8 cellular contexts compared by ENCODE assay signal in genomic region chr2:96977631-96978195, GRCh38. TPM values are rescaled to one million over a fixed set of nuclear protein-coding genes. Genes with fewer than 3 reads are reported as not detected.
A peak's percentile ranks its signal among the peaks of the same experiment; 100 is the strongest.
DNase-seq lines count a peak whose midpoint lies in the region; ATAC-seq, FAIRE-seq and TF ChIP-seq lines count a peak whose summit lies in the region.

No MANE protein-coding gene starts in this region.

- H3K14ac ChIP-seq in H9 (ENCODE audit: insufficient read depth, low read length), result no peak overlapping the region

- no peaks in the 10 kb centered on the region for H4K20me1 ChIP-seq in H9 (ENCODE audit: control insufficient read depth, insufficient read depth, insufficient read length)

- H3K4me3 Mint-ChIP-seq in H9, result no peak overlapping the region
- no peak overlapping the region for H3K4me3 Mint-ChIP-seq in glutamatergic neuron (ENCODE audit: unreplicated experiment)

- no peak for FAIRE-seq in GM12892 (lab: Jason Lieb, UNC)

- TF ChIP-seq POLR2A in GM12892 (IDR thresholded peaks at IDR 0.05; ENCODE audit: low read depth, low read length), result no peak

- no peaks in the 10 kb centered on the region for H3K27me3 ChIP-seq in H9 (ENCODE audit: insufficient read depth, low read length)

- H3K36me3 Mint-ChIP-seq in H9 (ENCODE audit: insufficient read depth in 1 of 3, low read depth in 3 of 3), result no peaks in the 10 kb centered on the region
- no peaks in the 10 kb centered on the region for H3K36me3 Mint-ChIP-seq in glutamatergic neuron (ENCODE audit: unreplicated experiment)

- no peak overlapping the region for H2BK12ac ChIP-seq in H9 (ENCODE audit: insufficient read length, low read depth, low read length)

- H3K27ac ChIP-seq in H9 (ENCODE audit: insufficient read length, low read depth, low read length), result no peak overlapping the region

- no peak overlapping the region for H3T11ph ChIP-seq in H9 (ENCODE audit: low read length)

- H3K9me3 Mint-ChIP-seq in H9 (no peaks in the 10 kb centered on the region), glutamatergic neuron (ENCODE audit: unreplicated experiment) (peaks cover 1% of the 10 kb centered on the region)

- H3K23me2 ChIP-seq in H9 (ENCODE audit: insufficient read length, low read depth, low read length, poor library complexity, severe bottlenecking), result no peaks in the 10 kb centered on the region

- H3K4me3 ChIP-seq in HFF-Myc (replicated peaks; ENCODE audit: low read depth, low read length), result no peak overlapping the region

- H3K27me3 Mint-ChIP-seq in H9 (ENCODE audit: low read depth) (no peaks in the 10 kb centered on the region; the same call in 1 of the 2 replicates), glutamatergic neuron (ENCODE audit: unreplicated experiment) (no peaks in the 10 kb centered on the region)

- no peaks in the 10 kb centered on the region for H3K9me3 ChIP-seq in H9 (ENCODE audit: control insufficient read depth, low read depth, low read length)

- no peak overlapping the region for H3K23ac ChIP-seq in H9 (ENCODE audit: insufficient read length, low read depth, low read length)

- H3K4me1 ChIP-seq in H9 (ENCODE audit: insufficient read depth, low read length), result no peaks in the 10 kb centered on the region

- H4K5ac ChIP-seq in H9 (ENCODE audit: insufficient read length, low read depth, low read length), result no peak overlapping the region

- peak; percentile 90 for DNase-seq in A172 (ENCODE audit: low spot score)
- DNase-seq in HFF-Myc (ENCODE audit: extremely low read depth, low read depth), result peak; percentile 12
- DNase-seq in amygdala (lab: John Stamatoyannopoulos, UW), result peak in 33 of 56 donors; percentile 8 to 80 (median 41)
- peak; percentile 55 for DNase-seq in left kidney (ENCODE audit: low read depth, low spot score)
- DNase-seq in H9, result no peak
- DNase-seq in glutamatergic neuron, result no peak
- DNase-seq in GM12892 (ENCODE audit: insufficient read length), result no peak

- no CpG with 5 or more reads among the region's 16 CpGs for WGBS in H9 (ENCODE audit: extremely low coverage, insufficient read length, low lambda C conversion rate)

- no peaks in the 10 kb centered on the region for H3K79me1 ChIP-seq in H9 (ENCODE audit: insufficient read depth, low read depth, low read length, poor library complexity, severe bottlenecking)

- H3K79me2 ChIP-seq in H9 (ENCODE audit: insufficient read depth, low read length), result no peaks in the 10 kb centered on the region

- ATAC-seq in GM21529 (IDR thresholded peaks at IDR 0.05; ENCODE audit: unreplicated experiment), result no peak

- H4K91ac ChIP-seq in H9 (ENCODE audit: insufficient read length, low read depth, low read length), result no peak overlapping the region

- no peak overlapping the region for H3K4me2 ChIP-seq in H9 (ENCODE audit: insufficient read depth, insufficient read length, low read length)

- no peak overlapping the region for H2AK5ac ChIP-seq in H9 (ENCODE audit: insufficient read length, low read length)

- no peak overlapping the region for H3K56ac ChIP-seq in H9 (ENCODE audit: insufficient read length, low read depth, low read length)

- H3K27ac Mint-ChIP-seq in H9, result no peak overlapping the region
- H3K27ac Mint-ChIP-seq in glutamatergic neuron (ENCODE audit: unreplicated experiment), result no peak overlapping the region

- H2AFZ ChIP-seq in H9 (ENCODE audit: low read length), result no peak overlapping the region

- no peak overlapping the region for H2BK5ac ChIP-seq in H9 (ENCODE audit: insufficient read length, low read length)

- no peak overlapping the region for H2BK20ac ChIP-seq in H9 (ENCODE audit: low read depth, low read length, poor library complexity, severe bottlenecking)

- H2BK120ac ChIP-seq in H9 (ENCODE audit: low read depth, low read length, poor library complexity, severe bottlenecking), result no peak overlapping the region

- no peak overlapping the region for H3K9ac ChIP-seq in H9 (ENCODE audit: extremely low read depth, insufficient read length, low read length)

- H3K4me1 Mint-ChIP-seq in H9 (peaks cover 4 to 10% of the 10 kb centered on the region in 2 experiments), glutamatergic neuron (ENCODE audit: low read depth, unreplicated experiment) (no peaks in the 10 kb centered on the region)

- no peak overlapping the region for H2BK15ac ChIP-seq in H9 (ENCODE audit: low read depth, low read length)

- no peak overlapping the region for H4K8ac ChIP-seq in H9 (replicated peaks; ENCODE audit: insufficient read length, low read depth, low read length)

- TF ChIP-seq CTCF in HFF-Myc (IDR thresholded peaks at IDR 0.05; ENCODE audit: low read depth, low read length, missing control alignments), result no peak
- TF ChIP-seq CTCF in H9 (conservative IDR thresholded peaks at IDR 0.05), result no peak
- no peak for TF ChIP-seq CTCF in glutamatergic neuron (IDR thresholded peaks at IDR 0.05; ENCODE audit: partially characterized antibody, unreplicated experiment)

- H3K18ac ChIP-seq in H9 (ENCODE audit: insufficient read length, low read depth, low read length), result no peak overlapping the region

- no peak overlapping the region for H3K4ac ChIP-seq in H9 (ENCODE audit: low read depth, low read length)

RNA-seq across cellular contexts. Expression of gene FAM178B, which starts 8.7 kb away (rescaled TPM):
- 0.05 TPM in 1 of 2 replicates, not detected in the other for total RNA-seq in A172 (2014; rRNA removed; shearing (Covaris generic))
- 0.24 and 0.39 TPM in 2 replicates for total RNA-seq in H9 (2021)
- not detected for total RNA-seq in glutamatergic neuron (ENCODE audit: unreplicated experiment)
- not detected for polyA plus RNA-seq in GM12892 (2012; ENCODE audit: missing spikeins)

Comparison
In these comparisons a context has a peak if more than half of its experiments do, and no peak if none do; other contexts are left out.
1. DNase-seq: peak in A172 (single experiment), HFF-Myc (single experiment), amygdala (33 of 56) and left kidney (single experiment); none in H9 (single experiment), glutamatergic neuron (single experiment) and GM12892 (single experiment).